9 cellular contexts compared by ENCODE assay signal in genomic region chr11:72411623-72412532, GRCh38. TPM values are rescaled to one million over a fixed set of nuclear protein-coding genes. Genes with fewer than 3 reads are reported as not detected.
DNase-seq lines count a peak whose midpoint lies in the region; ATAC-seq and TF ChIP-seq lines count a peak whose summit lies in the region.
"Had no signal": no experiment of that assay in that cellular context is flagged by ENCODE, and none has a peak within 500 bp of the region (broad histone marks: within the 10 kb centered on the region; RNA-seq: fewer than 3 reads in every experiment).

No MANE protein-coding gene starts in this region.

- H3K27ac ChIP-seq in H9 (ENCODE audit: insufficient read length, low read depth, low read length) (no peak overlapping the region), esophagus (ENCODE audit: low read depth in 2 of 2, low read length in 1 of 2) (peak overlapping the region; percentile 43 to 72), trophoblast cell (ENCODE audit: low read depth, low read length) (peak overlapping the region; percentile 93)

- H2BK12ac ChIP-seq in H9 (ENCODE audit: insufficient read length, low read depth, low read length) (no peak overlapping the region), trophoblast cell (ENCODE audit: low read length) (peak overlapping the region; percentile 77)

- peaks cover 0 to 5% (median 0%) of the 10 kb centered on the region in 3 experiments; a peak in 2 of 7 replicates for H3K36me3 Mint-ChIP-seq in H9 (ENCODE audit: insufficient read depth in 1 of 3, low read depth in 3 of 3)

- H3K79me2 ChIP-seq in H9 (ENCODE audit: insufficient read depth, low read length) (no peaks in the 10 kb centered on the region), trophoblast cell (ENCODE audit: control insufficient read depth, insufficient read depth, low read length, poor library complexity) (peaks cover 3% of the 10 kb centered on the region)

- H2BK120ac ChIP-seq in H9 (ENCODE audit: low read depth, low read length, poor library complexity, severe bottlenecking): no peak overlapping the region
- H2BK120ac ChIP-seq in trophoblast cell (ENCODE audit: insufficient read depth, low read length, poor library complexity): peak overlapping the region; percentile 84

- H2BK20ac ChIP-seq in H9 (ENCODE audit: low read depth, low read length, poor library complexity, severe bottlenecking): no peak overlapping the region

- H4K8ac ChIP-seq in H9 (replicated peaks; ENCODE audit: insufficient read length, low read depth, low read length): no peak overlapping the region
- peak overlapping the region; percentile 67 for H4K8ac ChIP-seq in trophoblast cell (ENCODE audit: low read depth, low read length)

- H3K4me3 ChIP-seq in esophagus (ENCODE audit: low read depth in 1 of 2, low read length in 2 of 2) (no peak overlapping the region), trophoblast cell (ENCODE audit: low read depth, low read length) (no peak overlapping the region)

- TF ChIP-seq CTCF in H9 (conservative IDR thresholded peaks at IDR 0.05): no peak

- H3K27ac Mint-ChIP-seq in H9: peak overlapping the region; percentile 91 to 95 (median 91); a peak in 6 of 7 replicates
- H3K27ac Mint-ChIP-seq: activated naive CD8-positive, alpha-beta T cell had no signal

- H3K4ac ChIP-seq in H9 (ENCODE audit: low read depth, low read length): no peak overlapping the region
- peak overlapping the region; percentile 35 for H3K4ac ChIP-seq in trophoblast cell (ENCODE audit: low read depth, low read length)

- no peak overlapping the region for H3K4me2 ChIP-seq in H9 (ENCODE audit: insufficient read depth, insufficient read length, low read length)
- peak overlapping the region; percentile 11 for H3K4me2 ChIP-seq in trophoblast cell (ENCODE audit: low read length)

- H3K4me1 Mint-ChIP-seq in H9: peaks cover 71 to 76% of the 10 kb centered on the region in 2 experiments

- no peaks in the 10 kb centered on the region for H3K27me3 Mint-ChIP-seq in H9 (ENCODE audit: low read depth)
- H3K27me3 Mint-ChIP-seq: activated naive CD8-positive, alpha-beta T cell had no signal

- H3K14ac ChIP-seq in H9 (ENCODE audit: insufficient read depth, low read length) (no peak overlapping the region), trophoblast cell (ENCODE audit: low read length) (peak overlapping the region; percentile 57)

- no peak overlapping the region for H3K9ac ChIP-seq in H9 (ENCODE audit: extremely low read depth, insufficient read length, low read length)
- H3K9ac ChIP-seq in trophoblast cell (ENCODE audit: low read length): no peak overlapping the region

- H2BK5ac ChIP-seq in H9 (ENCODE audit: insufficient read length, low read length): no peak overlapping the region
- peak overlapping the region; percentile 81 for H2BK5ac ChIP-seq in trophoblast cell (ENCODE audit: low read depth, low read length, poor library complexity)

- no peak overlapping the region for H3K56ac ChIP-seq in H9 (ENCODE audit: insufficient read length, low read depth, low read length)

- H2AK5ac ChIP-seq in H9 (ENCODE audit: insufficient read length, low read length) (no peak overlapping the region), trophoblast cell (ENCODE audit: low read length) (peak overlapping the region; percentile 36)

- H4K5ac ChIP-seq in H9 (ENCODE audit: insufficient read length, low read depth, low read length): no peak overlapping the region

- H2BK15ac ChIP-seq in H9 (ENCODE audit: low read depth, low read length): no peak overlapping the region

- H3K9me3 Mint-ChIP-seq in H9: no peaks in the 10 kb centered on the region

- no peak overlapping the region for H4K91ac ChIP-seq in H9 (ENCODE audit: insufficient read length, low read depth, low read length)
- peak overlapping the region; percentile 86 for H4K91ac ChIP-seq in trophoblast cell (ENCODE audit: low read depth, low read length)

- H3K23ac ChIP-seq in H9 (ENCODE audit: insufficient read length, low read depth, low read length) (no peak overlapping the region), trophoblast cell (ENCODE audit: low read length) (no peak overlapping the region)

- H3K27me3 ChIP-seq in H9 (ENCODE audit: insufficient read depth, low read length) (no peaks in the 10 kb centered on the region), esophagus (ENCODE audit: control insufficient read depth in 1 of 2, insufficient read depth in 2 of 2, low read length in 2 of 2) (no peaks in the 10 kb centered on the region), trophoblast cell (ENCODE audit: insufficient read depth, low read length) (no peaks in the 10 kb centered on the region)

- H3K18ac ChIP-seq in H9 (ENCODE audit: insufficient read length, low read depth, low read length): no peak overlapping the region
- H3K18ac ChIP-seq in trophoblast cell (ENCODE audit: low read length): peak overlapping the region; percentile 65

- no peaks in the 10 kb centered on the region for H3K9me3 ChIP-seq in H9 (ENCODE audit: control insufficient read depth, low read depth, low read length)
- H3K9me3 ChIP-seq in esophagus (ENCODE audit: control insufficient read depth in 2 of 2, insufficient read depth in 1 of 2, low read depth in 1 of 2, low read length in 1 of 2): no peaks in the 10 kb centered on the region
- H3K9me3 ChIP-seq in trophoblast cell (ENCODE audit: insufficient read depth, low read depth, low read length): no peaks in the 10 kb centered on the region

- H3K79me1 ChIP-seq in H9 (ENCODE audit: insufficient read depth, low read depth, low read length, poor library complexity, severe bottlenecking) (no peaks in the 10 kb centered on the region), trophoblast cell (ENCODE audit: low read length) (peaks cover 17% of the 10 kb centered on the region)

- no peaks in the 10 kb centered on the region for H3K23me2 ChIP-seq in H9 (ENCODE audit: insufficient read length, low read depth, low read length, poor library complexity, severe bottlenecking)

- peak; percentile 79 for DNase-seq in DMS 273 treated with DMSO at 0.1 percent for 48 hours (lab: John Stamatoyannopoulos, UW)
- no peak for DNase-seq in H9
- DNase-seq in NOMO-1 treated with dmso at 0.1 percent for 144 hours (lab: John Stamatoyannopoulos, UW; ENCODE audit: unreplicated experiment): peak; percentile 83
- DNase-seq in trophoblast cell: no peak

- no peak overlapping the region for H3K4me3 Mint-ChIP-seq in H9
- H3K4me3 Mint-ChIP-seq: activated naive CD8-positive, alpha-beta T cell had no signal

- WGBS in H9 (ENCODE audit: extremely low coverage, insufficient read length, low lambda C conversion rate): no CpG with 5 or more reads among the region's 4 CpGs
- 60 to 80% methylated on average over 4 of the region's 4 CpGs for WGBS in esophagus, 2 donors
- no CpG with 5 or more reads among the region's 4 CpGs for WGBS in trophoblast cell (ENCODE audit: extremely low coverage, insufficient coverage, insufficient read length)

- H3K36me3 ChIP-seq in esophagus (ENCODE audit: control insufficient read depth in 2 of 2, insufficient read depth in 2 of 2, low read length in 1 of 2): no peaks in the 10 kb centered on the region
- H3K36me3 ChIP-seq in trophoblast cell (ENCODE audit: control insufficient read depth in 1 of 2, insufficient read depth in 2 of 2, low read length in 2 of 2): no peaks in the 10 kb centered on the region

- no peaks in the 10 kb centered on the region for H4K20me1 ChIP-seq in H9 (ENCODE audit: control insufficient read depth, insufficient read depth, insufficient read length)

- no peak overlapping the region for H4K12ac ChIP-seq in trophoblast cell (ENCODE audit: low read depth, low read length)

- H2AFZ ChIP-seq in H9 (ENCODE audit: low read length) (no peak overlapping the region), trophoblast cell (ENCODE audit: insufficient read depth, low read length, poor library complexity) (peak overlapping the region; percentile 23)

- H3T11ph ChIP-seq in H9 (ENCODE audit: low read length): no peak overlapping the region

- ATAC-seq in GM21526 (IDR thresholded peaks at IDR 0.05; ENCODE audit: low FRiP score, unreplicated experiment) (no peak), GM18861 (IDR thresholded peaks at IDR 0.05; ENCODE audit: unreplicated experiment) (no peak), HG02571 (IDR thresholded peaks at IDR 0.05; ENCODE audit: unreplicated experiment) (no peak)

- H3K4me1 ChIP-seq in H9 (ENCODE audit: insufficient read depth, low read length) (peaks cover 5% of the 10 kb centered on the region; the same call in 1 of the 2 replicates), esophagus (ENCODE audit: control insufficient read depth in 2 of 2, insufficient read depth in 2 of 2, low read length in 1 of 2) (no peaks in the 10 kb centered on the region), trophoblast cell (ENCODE audit: control insufficient read depth in 1 of 2, insufficient read depth in 2 of 2, low read length in 2 of 2) (peaks cover 10 to 17% of the 10 kb centered on the region in 2 experiments)

RNA-seq across cellular contexts. Expression of gene CLPB, which starts 22.5 kb away (rescaled TPM):
- total RNA-seq in H9 (2021): 26.2 and 26.6 TPM in 2 replicates
- 1 to 10 TPM; 6.0 to 7.9 TPM for polyA plus RNA-seq in esophagus
- polyA plus RNA-seq in trophoblast cell (2013): 38.1 and 40.0 TPM in 2 replicates

Comparison
In these comparisons a context has a peak if more than half of its experiments do, and no peak if none do; other contexts are left out.
1. DNase-seq: peak in DMS 273 treated with DMSO at 0.1 percent for 48 hours (single experiment) and NOMO-1 treated with dmso at 0.1 percent for 144 hours (single experiment); none in H9 (single experiment) and trophoblast cell (0 of 2).